ENCODE assay signal across 2 cellular contexts in genomic region chr9:92439921-92440750, GRCh38.
A peak's percentile ranks its signal among the peaks of the same experiment; 100 is the strongest.
TF ChIP-seq lines count a peak whose summit lies in the region.

No MANE protein-coding gene starts in this region.

TF ChIP-seq in IMR-90, 13 proteins besides CTCF, POLR2A, EP300 and RAD21:
- no peak for TF ChIP-seq USF2 (IDR thresholded peaks at IDR 0.05; ENCODE audit: low read depth, low read length)
- TF ChIP-seq BHLHE40 (IDR thresholded peaks at IDR 0.05; ENCODE audit: low read depth, low read length): 0 out of 2 replicates have a peak, but pooled peaks have one; percentile 20
- no peak for TF ChIP-seq SMC3 (IDR thresholded peaks at IDR 0.05; ENCODE audit: low read depth, low read length)
- TF ChIP-seq MAFK (IDR thresholded peaks at IDR 0.05; ENCODE audit: low read depth, low read length): no peak
- no peak for TF ChIP-seq RCOR1 (IDR thresholded peaks at IDR 0.05; ENCODE audit: insufficient replicate concordance, low read length)
- no peak for TF ChIP-seq MXI1 (IDR thresholded peaks at IDR 0.05; ENCODE audit: borderline replicate concordance, low read depth, low read length)
- TF ChIP-seq RFX5 (IDR thresholded peaks at IDR 0.05; ENCODE audit: low read depth, low read length): no peak
- peak; percentile 83 for TF ChIP-seq CEBPB (IDR thresholded peaks at IDR 0.05; ENCODE audit: low read depth, low read length)
- TF ChIP-seq MAZ (IDR thresholded peaks at IDR 0.05; ENCODE audit: borderline replicate concordance, low read depth, low read length): no peak
- peak; percentile 77 for TF ChIP-seq FOS (IDR thresholded peaks at IDR 0.05; ENCODE audit: low read depth, low read length)
- no peak for TF ChIP-seq ELK1 (IDR thresholded peaks at IDR 0.05; ENCODE audit: borderline replicate concordance, low read depth, low read length)
- no peak for TF ChIP-seq CHD1 (IDR thresholded peaks at IDR 0.05; ENCODE audit: low read depth, low read length)

TF ChIP-seq in WTC11, 78 proteins besides CTCF, POLR2A, EP300 and RAD21:
- TF ChIP-seq ZBTB43 (CRISPR knock-in tag; IDR thresholded peaks at IDR 0.05): no peak
- TF ChIP-seq MXD4 (CRISPR knock-in tag; IDR thresholded peaks at IDR 0.05; ENCODE audit: borderline replicate concordance): no peak
- TF ChIP-seq ESRRA (CRISPR knock-in tag; IDR thresholded peaks at IDR 0.05; ENCODE audit: borderline replicate concordance): no peak
- TF ChIP-seq TEAD1 (CRISPR knock-in tag; IDR thresholded peaks at IDR 0.05): no peak
- TF ChIP-seq SMAD4 (CRISPR knock-in tag; IDR thresholded peaks at IDR 0.05): no peak
- TF ChIP-seq ATF2 (CRISPR knock-in tag; IDR thresholded peaks at IDR 0.05; ENCODE audit: borderline replicate concordance, low read depth): no peak
- no peak for TF ChIP-seq IRF2 (CRISPR knock-in tag; IDR thresholded peaks at IDR 0.05; ENCODE audit: borderline replicate concordance, low read depth)
- TF ChIP-seq ETV6 (CRISPR knock-in tag; IDR thresholded peaks at IDR 0.05): no peak
- no peak for TF ChIP-seq ZNF416 (CRISPR knock-in tag; IDR thresholded peaks at IDR 0.05)
- no peak for TF ChIP-seq ZSCAN18 (CRISPR knock-in tag; IDR thresholded peaks at IDR 0.05)
- TF ChIP-seq ERG (CRISPR knock-in tag; IDR thresholded peaks at IDR 0.05): no peak
- TF ChIP-seq ARID4B (CRISPR knock-in tag; IDR thresholded peaks at IDR 0.05; ENCODE audit: borderline replicate concordance): no peak
- TF ChIP-seq ZNF423 (CRISPR knock-in tag; IDR thresholded peaks at IDR 0.05): no peak
